In genomic region chr11:76379811-76380160, GRCh38 we compare ENCODE assay signal across 8 cellular contexts. TPM values are rescaled to one million over a fixed set of nuclear protein-coding genes. Genes with fewer than 3 reads are reported as not detected.
DNase-seq lines count a peak whose midpoint lies in the region; ATAC-seq and TF ChIP-seq lines count a peak whose summit lies in the region.

No MANE protein-coding gene starts in this region.

- H3K9ac ChIP-seq in DND-41 (ENCODE audit: low read depth, low read length) (peak overlapping the region; percentile 74), fibroblast of lung (ENCODE audit: insufficient read depth, low read length) (peak overlapping the region; percentile 81)

- H4K20me1 ChIP-seq in DND-41 (ENCODE audit: insufficient read depth, low read length) (peaks cover 44% of the 10 kb centered on the region), fibroblast of lung (ENCODE audit: control insufficient read depth, extremely low read depth, insufficient read depth, low read length) (no peaks in the 10 kb centered on the region)

- H3K27me3 ChIP-seq in DND-41 (ENCODE audit: insufficient read depth, low read length, poor library complexity): no peaks in the 10 kb centered on the region
- H3K27me3 ChIP-seq in RWPE2 (ENCODE audit: insufficient read depth, poor library complexity, severe bottlenecking): no peaks in the 10 kb centered on the region
- no peaks in the 10 kb centered on the region for H3K27me3 ChIP-seq in fibroblast of lung (ENCODE audit: control insufficient read depth, insufficient read depth, low read length)
- H3K27me3 ChIP-seq in prostate gland (replicated peaks; ENCODE audit: insufficient read depth): no peaks in the 10 kb centered on the region

- intact Hi-C loops in prostate gland (cut with DNase I): loop anchor here (5.0 kb wide), 1 partner anchor 63 kb away; no protein-coding TSS in a partner anchor

- DNase-seq in DND-41 (no peak), RWPE2 (ENCODE audit: low spot score) (no peak), fibroblast of lung (ENCODE audit: low read depth in 2 of 2) (no peak), prostate gland (ENCODE audit: low spot score) (no peak), T1000 (lab: John Stamatoyannopoulos, UW) (no peak), LoVo (ENCODE audit: low spot score) (no peak)

- H2AFZ ChIP-seq in DND-41 (ENCODE audit: low read depth, low read length) (peak overlapping the region; percentile 72), fibroblast of lung (ENCODE audit: low read length) (no peak overlapping the region)

- H3K9me3 ChIP-seq in DND-41 (ENCODE audit: insufficient read depth, low read length, severe bottlenecking) (no peaks in the 10 kb centered on the region), RWPE2 (ENCODE audit: severe bottlenecking) (no peaks in the 10 kb centered on the region), fibroblast of lung (ENCODE audit: control insufficient read depth, insufficient read depth, low read depth, low read length) (no peaks in the 10 kb centered on the region), prostate gland (no peaks in the 10 kb centered on the region)

- peaks cover 46% of the 10 kb centered on the region for H3K4me1 ChIP-seq in DND-41 (ENCODE audit: insufficient read depth, low read length)
- peaks cover 8% of the 10 kb centered on the region for H3K4me1 ChIP-seq in RWPE2 (ENCODE audit: insufficient read depth, poor library complexity, severe bottlenecking)
- H3K4me1 ChIP-seq in fibroblast of lung (ENCODE audit: control insufficient read depth, extremely low read depth, insufficient read depth, low read length): peaks cover 7% of the 10 kb centered on the region
- no peaks in the 10 kb centered on the region for H3K4me1 ChIP-seq in prostate gland (replicated peaks)

- 33% methylated on average over 6 of the region's 6 CpGs for WGBS in prostate gland

- no peak for TF ChIP-seq POLR2A in prostate gland (IDR thresholded peaks at IDR 0.05)

- no peak for TF ChIP-seq CTCF in DND-41 (IDR thresholded peaks at IDR 0.05; ENCODE audit: borderline replicate concordance, extremely low read depth, low read length, poor library complexity, severe bottlenecking)
- no peak for TF ChIP-seq CTCF in RWPE2 (IDR thresholded peaks at IDR 0.05; ENCODE audit: poor library complexity, severe bottlenecking)
- no peak for TF ChIP-seq CTCF in fibroblast of lung (conservative IDR thresholded peaks at IDR 0.05 in 1 of 2, IDR thresholded peaks at IDR 0.05 in 1 of 2; ENCODE audit: low read depth in 1 of 2, low read length in 2 of 2)
- no peak for TF ChIP-seq CTCF in prostate gland (IDR thresholded peaks at IDR 0.05)

- H3K4me3 ChIP-seq in DND-41 (ENCODE audit: low read depth in 1 of 2, low read length in 2 of 2) (peak overlapping the region; percentile 67 to 94), RWPE2 (ENCODE audit: severe bottlenecking) (peak overlapping the region; percentile 69), fibroblast of lung (replicated peaks in 1 of 4; ENCODE audit: control extremely low read depth in 1 of 4, insufficient read depth in 1 of 4, low read depth in 3 of 4, low read length in 4 of 4) (peak overlapping the region; percentile 52 to 86 (median 72)), prostate gland (peak overlapping the region; percentile 81 to 87)

- H3K36me3 ChIP-seq in DND-41 (ENCODE audit: insufficient read depth, low read length): no peaks in the 10 kb centered on the region
- H3K36me3 ChIP-seq in RWPE2 (ENCODE audit: low read depth): no peaks in the 10 kb centered on the region
- no peaks in the 10 kb centered on the region for H3K36me3 ChIP-seq in fibroblast of lung (ENCODE audit: control insufficient read depth, insufficient read depth, low read length)
- no peaks in the 10 kb centered on the region for H3K36me3 ChIP-seq in prostate gland

- H3K4me2 ChIP-seq in DND-41 (ENCODE audit: insufficient read depth, low read length) (peak overlapping the region; percentile 71), fibroblast of lung (ENCODE audit: extremely low read depth, insufficient read depth, low read length) (peak overlapping the region; percentile 77)

- H3K27ac ChIP-seq in DND-41 (ENCODE audit: low read length) (peak overlapping the region; percentile 66), RWPE2 (ENCODE audit: poor library complexity, severe bottlenecking) (peak overlapping the region; percentile 65), fibroblast of lung (ENCODE audit: insufficient read depth, low read length) (no peak overlapping the region), prostate gland (no peak overlapping the region)

- peaks cover 75% of the 10 kb centered on the region for H3K79me2 ChIP-seq in DND-41 (ENCODE audit: insufficient read depth, low read length)
- H3K79me2 ChIP-seq in fibroblast of lung (ENCODE audit: control insufficient read depth, insufficient read depth, low read length): peaks cover 52% of the 10 kb centered on the region

- no peak for ATAC-seq in DND-41 (ENCODE audit: insufficient read depth, low read depth)
- no peak for ATAC-seq in RWPE2 (ENCODE audit: low read depth)
- ATAC-seq in HG03521 (IDR thresholded peaks at IDR 0.05; ENCODE audit: unreplicated experiment): no peak
- no peak for ATAC-seq in HG03469 (IDR thresholded peaks at IDR 0.05; ENCODE audit: unreplicated experiment)

RNA-seq across cellular contexts. Expression of gene THAP12, which starts 1.1 kb away (rescaled TPM):
- total RNA-seq in fibroblast of lung (39.5 and 44.4 TPM in 2 replicates), prostate gland (10 to 100 TPM; 26.6 to 31.9 TPM)
- polyA plus RNA-seq in fibroblast of lung: 52.5 and 57.9 TPM in 2 replicates
- polyA plus RNA-seq in fibroblast of lung (2012): 32.0 and 32.7 TPM in 2 replicates
- polyA minus RNA-seq in fibroblast of lung (ENCODE audit: low replicate concordance): 4.1 and 7.2 TPM in 2 replicates

RNA-seq across cellular contexts. Expression of gene GVQW3, which starts 1.3 kb away (rescaled TPM):
- 1.3 and 1.8 TPM in 2 replicates for total RNA-seq in fibroblast of lung
- polyA plus RNA-seq in fibroblast of lung: 1.1 and 1.4 TPM in 2 replicates
- 0.33 and 0.62 TPM in 2 replicates for polyA plus RNA-seq in fibroblast of lung (2012)
- 0.16 and 0.30 TPM in 2 replicates for polyA minus RNA-seq in fibroblast of lung (ENCODE audit: low replicate concordance)
- total RNA-seq in prostate gland: 1 to 10 TPM; 1.1 to 2.5 TPM

Comparison
In these comparisons a context has a peak if more than half of its experiments do, and no peak if none do; other contexts are left out.
1. H3K27ac ChIP-seq: peak in DND-41 (single experiment) and RWPE2 (single experiment); none in fibroblast of lung (single experiment) and prostate gland (0 of 2).
2. Peak in every context shown above with its lines, with median percentiles within 50 percentile points of each other: H3K4me3 ChIP-seq.